1 cellular context compared by ENCODE assay signal in the genomic region with DNA sequence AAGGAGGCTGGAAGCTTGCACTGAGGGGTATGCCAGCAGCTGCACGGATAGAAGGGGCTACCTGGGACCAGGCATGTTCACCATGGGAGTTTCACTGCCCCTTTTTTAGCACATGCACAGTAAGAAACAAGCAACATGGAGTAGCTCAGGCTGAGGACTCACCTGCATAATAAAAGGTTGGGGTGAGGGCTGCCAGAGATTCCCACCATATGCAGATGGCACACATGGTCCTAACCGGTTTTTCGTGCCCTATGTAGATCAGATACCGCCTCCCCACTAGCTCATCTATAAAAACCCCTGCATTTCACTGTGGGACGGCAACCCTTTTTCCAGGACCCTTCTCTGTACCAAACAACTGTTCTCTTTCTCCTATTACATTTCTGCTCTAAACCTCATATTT.
TF ChIP-seq lines count a peak whose summit lies in the region.

No MANE protein-coding gene starts in this region.

TF ChIP-seq in H1, 55 proteins besides CTCF, POLR2A, EP300 and RAD21:
- TF ChIP-seq, protein P1, sequence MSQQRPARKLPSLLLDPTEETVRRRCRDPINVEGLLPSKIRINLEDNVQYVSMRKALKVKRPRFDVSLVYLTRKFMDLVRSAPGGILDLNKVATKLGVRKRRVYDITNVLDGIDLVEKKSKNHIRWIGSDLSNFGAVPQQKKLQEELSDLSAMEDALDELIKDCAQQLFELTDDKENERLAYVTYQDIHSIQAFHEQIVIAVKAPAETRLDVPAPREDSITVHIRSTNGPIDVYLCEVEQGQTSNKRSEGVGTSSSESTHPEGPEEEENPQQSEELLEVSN (IDR thresholded peaks at IDR 0.05) = peak; percentile 67
- TF ChIP-seq SIRT6 (IDR thresholded peaks at IDR 0.05; ENCODE audit: low read length) (no peak), MAX (IDR thresholded peaks at IDR 0.05) (peak; percentile 71), CTBP2 (IDR thresholded peaks at IDR 0.05; ENCODE audit: borderline replicate concordance, insufficient read depth, insufficient read length, low read length) (no peak)
